1 cellular context compared by ENCODE assay signal in the genomic region with DNA sequence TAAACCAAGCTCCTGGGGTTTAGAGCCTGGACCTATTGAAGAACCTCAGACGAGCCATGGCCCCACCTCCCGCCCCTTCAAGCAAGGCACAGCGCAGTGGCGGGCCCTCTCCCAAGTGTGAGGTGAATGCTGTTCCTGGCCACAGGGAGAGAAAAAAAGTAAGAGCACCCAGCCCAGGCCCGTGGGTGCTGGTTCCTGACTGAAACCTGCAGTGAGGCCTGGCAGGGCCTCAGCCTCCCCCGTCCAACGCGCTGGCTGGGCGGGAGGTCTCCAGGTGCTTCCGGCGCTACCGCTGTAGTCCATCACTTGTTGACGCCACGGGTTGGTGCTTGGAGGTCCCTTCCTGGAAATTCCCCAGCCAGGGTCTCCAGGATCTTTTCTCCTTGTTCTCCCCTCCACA.
TF ChIP-seq lines count a peak whose summit lies in the region.

No MANE protein-coding gene starts in this region.

TF ChIP-seq in HepG2, 621 proteins besides CTCF, POLR2A, EP300 and RAD21:
- TF ChIP-seq CCAR2 (optimal IDR thresholded peaks at IDR 0.05; ENCODE audit: low read depth, low read length), result no peak
- no peak for TF ChIP-seq TCF7L2 (IDR thresholded peaks at IDR 0.05; ENCODE audit: low read depth, low read length)
- TF ChIP-seq FOXO1 (CRISPR knock-in tag; IDR thresholded peaks at IDR 0.05), result no peak
- no peak for TF ChIP-seq ZNF674 (CRISPR knock-in tag; IDR thresholded peaks at IDR 0.05; ENCODE audit: low read depth)
- no peak for TF ChIP-seq ZNF530 (CRISPR knock-in tag; IDR thresholded peaks at IDR 0.05; ENCODE audit: low read depth)
- TF ChIP-seq KLF12 (CRISPR knock-in tag; IDR thresholded peaks at IDR 0.05; ENCODE audit: borderline replicate concordance), result no peak
- TF ChIP-seq SRSF9 (IDR thresholded peaks at IDR 0.05; ENCODE audit: borderline replicate concordance, insufficient read depth, low read depth, low read length, poor library complexity, severe bottlenecking), result no peak
- no peak for TF ChIP-seq FOSL2 (CRISPR knock-in tag; IDR thresholded peaks at IDR 0.05)
- TF ChIP-seq, protein P1, sequence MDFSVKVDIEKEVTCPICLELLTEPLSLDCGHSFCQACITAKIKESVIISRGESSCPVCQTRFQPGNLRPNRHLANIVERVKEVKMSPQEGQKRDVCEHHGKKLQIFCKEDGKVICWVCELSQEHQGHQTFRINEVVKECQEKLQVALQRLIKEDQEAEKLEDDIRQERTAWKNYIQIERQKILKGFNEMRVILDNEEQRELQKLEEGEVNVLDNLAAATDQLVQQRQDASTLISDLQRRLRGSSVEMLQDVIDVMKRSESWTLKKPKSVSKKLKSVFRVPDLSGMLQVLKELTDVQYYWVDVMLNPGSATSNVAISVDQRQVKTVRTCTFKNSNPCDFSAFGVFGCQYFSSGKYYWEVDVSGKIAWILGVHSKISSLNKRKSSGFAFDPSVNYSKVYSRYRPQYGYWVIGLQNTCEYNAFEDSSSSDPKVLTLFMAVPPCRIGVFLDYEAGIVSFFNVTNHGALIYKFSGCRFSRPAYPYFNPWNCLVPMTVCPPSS (IDR thresholded peaks at IDR 0.05), result no peak
- TF ChIP-seq ZNF121 (CRISPR knock-in tag; IDR thresholded peaks at IDR 0.05), result no peak
TF ChIP-seq in HepG2: peak in this region for 0.
